In genomic region chr5:131068893-131069643, GRCh38 we compare ENCODE assay signal across 9 cellular contexts.
DNase-seq lines count a peak whose midpoint lies in the region; ATAC-seq and TF ChIP-seq lines count a peak whose summit lies in the region.
"Had no signal": no experiment of that assay in that cellular context is flagged by ENCODE, and none has a peak within 500 bp of the region (broad histone marks: within the 10 kb centered on the region; RNA-seq: fewer than 3 reads in every experiment).

No MANE protein-coding gene starts in this region.

- no peaks in the 10 kb centered on the region for H3K4me1 ChIP-seq in suprapubic skin

- peak overlapping the region; percentile 95 for H3K27ac Mint-ChIP-seq in activated CD4-positive, alpha-beta T cell treated with anti-CD3 and anti-CD28 coated beads for 36 hours

- H3K4me1 Mint-ChIP-seq in activated CD4-positive, alpha-beta T cell treated with anti-CD3 and anti-CD28 coated beads for 36 hours = peaks cover 50% of the 10 kb centered on the region

- CTCF ChIA-PET in activated CD4-positive, alpha-beta T cell treated with anti-CD3 and anti-CD28 coated beads for 36 hours (lab: Charles Lee) = interaction anchor here (0.8 to 1.5 kb wide), 2 partner anchors 197 to 1030 kb away, joined by 3 to 6 read pairs; no protein-coding TSS in a partner anchor

- 61% methylated on average over 2 of the region's 2 CpGs for WGBS in suprapubic skin

- DNase-seq in GM19238 (ENCODE audit: insufficient read length, low spot score) (peak; percentile 23), foreskin melanocyte (peak; percentile 85), suprapubic skin (ENCODE audit: low spot score in 2 of 2) (no peak), ureter (ENCODE audit: low spot score) (no peak), EL (no peak)
- peak; percentile 81 for DNase-seq in activated CD4-positive, alpha-beta T cell treated with anti-CD3 and anti-CD28 coated beads for 36 hours
- peak; percentile 13 to 25 for DNase-seq in stimulated activated CD8-positive, alpha-beta memory T cell treated with anti-CD3 and anti-CD28 coated beads, Interleukin-7, amount 100 ng/mL, for 1 hour (ENCODE audit: low read depth in 2 of 2)

- H3K9me3 ChIP-seq in suprapubic skin = peaks cover 13% of the 10 kb centered on the region

- no peak for TF ChIP-seq CTCF in suprapubic skin (IDR thresholded peaks at IDR 0.05)

- no peaks in the 10 kb centered on the region for H3K36me3 ChIP-seq in suprapubic skin

- H3K27me3 ChIP-seq in suprapubic skin = no peaks in the 10 kb centered on the region

- no peak overlapping the region for H3K4me3 ChIP-seq in suprapubic skin
- H3K4me3 ChIP-seq: lung had no signal

- H3K4me3 Mint-ChIP-seq in activated CD4-positive, alpha-beta T cell treated with anti-CD3 and anti-CD28 coated beads for 36 hours = peak overlapping the region; percentile 16

- no peak for TF ChIP-seq POLR2A in suprapubic skin (IDR thresholded peaks at IDR 0.05)

- no peak overlapping the region for H3K27ac ChIP-seq in suprapubic skin

- peaks cover 11% of the 10 kb centered on the region for H3K36me3 Mint-ChIP-seq in activated CD4-positive, alpha-beta T cell treated with anti-CD3 and anti-CD28 coated beads for 36 hours (ENCODE audit: low read depth)

- ATAC-seq in HG03039 (IDR thresholded peaks at IDR 0.05; ENCODE audit: unreplicated experiment) = peak; percentile 93
- ATAC-seq in activated CD4-positive, alpha-beta T cell treated with anti-CD3 and anti-CD28 coated beads for 36 hours = peak; percentile 99

- H3K9me3 Mint-ChIP-seq in activated CD4-positive, alpha-beta T cell treated with anti-CD3 and anti-CD28 coated beads for 36 hours (ENCODE audit: low read depth) = peaks cover 19% of the 10 kb centered on the region

- TF ChIP-seq EP300 in suprapubic skin (IDR thresholded peaks at IDR 0.05) = no peak

- intact Hi-C loops in activated CD4-positive, alpha-beta T cell treated with anti-CD3 and anti-CD28 coated beads for 36 hours (cut with DNase I, micrococcal nuclease) = loop anchor here (5.0 kb wide), 3 partner anchors 183 to 343 kb away; no protein-coding TSS in a partner anchor

- POLR2A ChIA-PET in activated CD4-positive, alpha-beta T cell treated with anti-CD3 and anti-CD28 coated beads for 36 hours (lab: Charles Lee) = interaction anchor here (1.0 kb wide), 1 partner anchor 28 kb away, joined by 3 read pairs; no protein-coding TSS in a partner anchor

- H3K27me3 Mint-ChIP-seq in activated CD4-positive, alpha-beta T cell treated with anti-CD3 and anti-CD28 coated beads for 36 hours = no peaks in the 10 kb centered on the region

Comparison
In these comparisons a context has a peak if more than half of its experiments do, and no peak if none do; other contexts are left out.
1. DNase-seq: peak in GM19238 (single experiment), activated CD4-positive, alpha-beta T cell treated with anti-CD3 and anti-CD28 coated beads for 36 hours (single experiment), foreskin melanocyte (single experiment) and stimulated activated CD8-positive, alpha-beta memory T cell treated with anti-CD3 and anti-CD28 coated beads, Interleukin-7, amount 100 ng/mL, for 1 hour (2 of 2); none in suprapubic skin (0 of 2), ureter (single experiment) and EL (single experiment).